9 cellular contexts compared by ENCODE assay signal in genomic region chr16:80656731-80657150, GRCh38.
DNase-seq lines count a peak whose midpoint lies in the region; ATAC-seq and TF ChIP-seq lines count a peak whose summit lies in the region.
"Had no signal": no experiment of that assay in that cellular context is flagged by ENCODE, and none has a peak within 500 bp of the region (broad histone marks: within the 10 kb centered on the region; RNA-seq: fewer than 3 reads in every experiment).

No MANE protein-coding gene starts in this region.

- no peaks in the 10 kb centered on the region for H3K27me3 ChIP-seq in spleen (replicated peaks in 1 of 7)

- no peak for TF ChIP-seq CTCF in spleen (IDR thresholded peaks at IDR 0.05 in 8 of 11, conservative IDR thresholded peaks at IDR 0.05 in 3 of 11)

- peak overlapping the region in 2 of 8 donors; percentile 1 to 50 for H3K4me3 ChIP-seq in spleen
- H3K4me3 ChIP-seq: thoracic aorta had no signal

- peak; percentile 50 for DNase-seq in activated CD4-positive, alpha-beta T cell treated with anti-CD3 and anti-CD28 coated beads for 48 hours
- DNase-seq in spleen (no peak), Kasumi-1 (lab: John Stamatoyannopoulos, UW) (no peak), kidney glomerular epithelial cell (lab: John Stamatoyannopoulos, UW) (no peak), medulla oblongata (ENCODE audit: extremely low spot score) (no peak)
- no peak for DNase-seq in effector CD4-positive, alpha-beta T cell

- no peak for TF ChIP-seq POLR2A in spleen (IDR thresholded peaks at IDR 0.05)

- ATAC-seq in GM19025 (IDR thresholded peaks at IDR 0.05; ENCODE audit: low read depth, unreplicated experiment) (peak; percentile 96), HG02943 (IDR thresholded peaks at IDR 0.05; ENCODE audit: low read depth, unreplicated experiment) (peak; percentile 91)

- peaks cover 0 to 23% (median 16%) of the 10 kb centered on the region in 6 donors for H3K4me1 ChIP-seq in spleen

- H3K36me3 ChIP-seq in spleen, result no peaks in the 10 kb centered on the region
- H3K36me3 ChIP-seq: thoracic aorta had no signal

- 56 to 74% (median 65%) methylated on average over 8 of the region's 8 CpGs for WGBS in spleen, 5 donors

- H3K27ac ChIP-seq in spleen, result peak overlapping the region; percentile 32 to 83 (median 63)
- H3K27ac ChIP-seq: thoracic aorta had no signal

- intact Hi-C loops in spleen (cut with DNase I; ENCODE audit: low total_unique reads), result no loop called here

- peaks cover 0 to 25% (median 21%) of the 10 kb centered on the region in 8 donors for H3K9me3 ChIP-seq in spleen
- H3K9me3 ChIP-seq: thoracic aorta had no signal
